In the genomic region with DNA sequence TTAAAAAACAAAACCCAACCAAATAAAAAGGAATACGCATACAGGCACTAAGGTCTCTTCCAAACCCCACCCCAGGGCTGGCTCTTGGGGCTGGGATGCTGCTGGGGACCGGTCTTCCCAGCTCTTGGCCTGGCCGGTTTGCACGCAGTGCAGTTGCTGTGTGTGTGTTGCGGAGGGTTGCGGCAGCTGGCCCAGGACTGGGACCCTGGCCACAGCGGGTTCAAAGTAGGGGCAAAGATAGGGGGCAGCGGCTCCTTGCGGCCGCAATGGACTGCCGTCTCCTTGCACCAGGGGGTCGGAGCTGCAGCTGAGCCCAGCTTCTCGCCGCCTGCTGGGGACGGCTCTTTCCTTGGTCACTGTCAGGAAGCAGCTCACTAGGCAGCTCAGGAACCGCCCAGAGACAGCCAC, we compare ENCODE assay signal across 1 cellular context.
TF ChIP-seq lines count a peak whose summit lies in the region.

No MANE protein-coding gene starts in this region.

TF ChIP-seq in GM12878, 131 proteins besides CTCF, POLR2A, EP300 and RAD21 (continued from another document):
- TF ChIP-seq ZNF687 (IDR thresholded peaks at IDR 0.05) (no peak), EGR1 (IDR thresholded peaks at IDR 0.05; ENCODE audit: borderline replicate concordance in 1 of 2, low read depth in 2 of 2, low read length in 2 of 2) (no peak), MEF2B (IDR thresholded peaks at IDR 0.05; ENCODE audit: partially characterized antibody, poor library complexity, severe bottlenecking) (no peak), MXI1 (IDR thresholded peaks at IDR 0.05; ENCODE audit: low read depth, low read length) (no peak), MAX (IDR thresholded peaks at IDR 0.05; ENCODE audit: low read depth, low read length) (no peak), DPF2 (IDR thresholded peaks at IDR 0.05) (no peak), USF2 (IDR thresholded peaks at IDR 0.05; ENCODE audit: borderline replicate concordance, low read depth, low read length) (no peak), NR2C1 (IDR thresholded peaks at IDR 0.05) (no peak), CBX5 (IDR thresholded peaks at IDR 0.05; ENCODE audit: low read depth) (no peak), POLR2AphosphoS5 (IDR thresholded peaks at IDR 0.05; ENCODE audit: low read length) (no peak)
- TF ChIP-seq, protein P1, sequence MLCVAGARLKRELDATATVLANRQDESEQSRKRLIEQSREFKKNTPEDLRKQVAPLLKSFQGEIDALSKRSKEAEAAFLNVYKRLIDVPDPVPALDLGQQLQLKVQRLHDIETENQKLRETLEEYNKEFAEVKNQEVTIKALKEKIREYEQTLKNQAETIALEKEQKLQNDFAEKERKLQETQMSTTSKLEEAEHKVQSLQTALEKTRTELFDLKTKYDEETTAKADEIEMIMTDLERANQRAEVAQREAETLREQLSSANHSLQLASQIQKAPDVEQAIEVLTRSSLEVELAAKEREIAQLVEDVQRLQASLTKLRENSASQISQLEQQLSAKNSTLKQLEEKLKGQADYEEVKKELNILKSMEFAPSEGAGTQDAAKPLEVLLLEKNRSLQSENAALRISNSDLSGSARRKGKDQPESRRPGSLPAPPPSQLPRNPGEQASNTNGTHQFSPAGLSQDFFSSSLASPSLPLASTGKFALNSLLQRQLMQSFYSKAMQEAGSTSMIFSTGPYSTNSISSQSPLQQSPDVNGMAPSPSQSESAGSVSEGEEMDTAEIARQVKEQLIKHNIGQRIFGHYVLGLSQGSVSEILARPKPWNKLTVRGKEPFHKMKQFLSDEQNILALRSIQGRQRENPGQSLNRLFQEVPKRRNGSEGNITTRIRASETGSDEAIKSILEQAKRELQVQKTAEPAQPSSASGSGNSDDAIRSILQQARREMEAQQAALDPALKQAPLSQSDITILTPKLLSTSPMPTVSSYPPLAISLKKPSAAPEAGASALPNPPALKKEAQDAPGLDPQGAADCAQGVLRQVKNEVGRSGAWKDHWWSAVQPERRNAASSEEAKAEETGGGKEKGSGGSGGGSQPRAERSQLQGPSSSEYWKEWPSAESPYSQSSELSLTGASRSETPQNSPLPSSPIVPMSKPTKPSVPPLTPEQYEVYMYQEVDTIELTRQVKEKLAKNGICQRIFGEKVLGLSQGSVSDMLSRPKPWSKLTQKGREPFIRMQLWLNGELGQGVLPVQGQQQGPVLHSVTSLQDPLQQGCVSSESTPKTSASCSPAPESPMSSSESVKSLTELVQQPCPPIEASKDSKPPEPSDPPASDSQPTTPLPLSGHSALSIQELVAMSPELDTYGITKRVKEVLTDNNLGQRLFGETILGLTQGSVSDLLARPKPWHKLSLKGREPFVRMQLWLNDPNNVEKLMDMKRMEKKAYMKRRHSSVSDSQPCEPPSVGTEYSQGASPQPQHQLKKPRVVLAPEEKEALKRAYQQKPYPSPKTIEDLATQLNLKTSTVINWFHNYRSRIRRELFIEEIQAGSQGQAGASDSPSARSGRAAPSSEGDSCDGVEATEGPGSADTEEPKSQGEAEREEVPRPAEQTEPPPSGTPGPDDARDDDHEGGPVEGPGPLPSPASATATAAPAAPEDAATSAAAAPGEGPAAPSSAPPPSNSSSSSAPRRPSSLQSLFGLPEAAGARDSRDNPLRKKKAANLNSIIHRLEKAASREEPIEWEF (IDR thresholded peaks at IDR 0.05; ENCODE audit: insufficient replicate concordance, low read depth, low read length), result no peak
